ENCODE assay signal across 1 cellular context in the genomic region with DNA sequence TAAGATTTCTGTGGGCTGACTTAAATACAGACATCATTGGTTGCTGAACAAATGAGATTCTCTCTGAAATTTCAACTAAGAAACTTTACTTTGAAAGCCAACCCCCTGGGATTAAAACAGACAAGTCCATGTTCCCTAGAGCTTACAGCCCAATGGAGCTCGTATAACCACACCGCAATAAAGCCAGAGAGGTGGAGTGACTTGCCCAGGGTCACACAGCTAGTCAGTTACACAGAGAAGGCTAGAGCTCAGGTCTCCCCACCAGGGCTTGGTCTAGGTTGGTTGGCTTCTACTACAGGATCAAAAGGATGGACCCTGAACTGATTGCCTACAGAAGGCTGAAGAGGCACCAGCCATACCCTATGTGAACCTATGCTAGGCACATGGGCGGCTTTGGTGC.
TF ChIP-seq lines count a peak whose summit lies in the region.

No MANE protein-coding gene starts in this region.

TF ChIP-seq in HepG2, 621 proteins besides CTCF, POLR2A, EP300 and RAD21:
- peak; percentile 47; the same call in 1 of the 2 replicates for TF ChIP-seq ZMYM3 (CRISPR knock-in tag; IDR thresholded peaks at IDR 0.05)
- TF ChIP-seq KLF9 (CRISPR knock-in tag; IDR thresholded peaks at IDR 0.05; ENCODE audit: low read depth) = no peak
- TF ChIP-seq ADNP (CRISPR knock-in tag; IDR thresholded peaks at IDR 0.05) = peak; percentile 35; the same call in 1 of the 2 replicates
- no peak for TF ChIP-seq STAG1 (CRISPR knock-in tag; IDR thresholded peaks at IDR 0.05)
- TF ChIP-seq ZNF768 (CRISPR knock-in tag; IDR thresholded peaks at IDR 0.05) = peak; percentile 91
- TF ChIP-seq SNAPC2 (CRISPR knock-in tag; IDR thresholded peaks at IDR 0.05) = no peak
- no peak for TF ChIP-seq REPIN1 (CRISPR knock-in tag; IDR thresholded peaks at IDR 0.05; ENCODE audit: borderline replicate concordance, low read depth)
TF ChIP-seq in HepG2: peak in this region for 3.
